ENCODE assay signal across 8 cellular contexts in the genomic region with DNA sequence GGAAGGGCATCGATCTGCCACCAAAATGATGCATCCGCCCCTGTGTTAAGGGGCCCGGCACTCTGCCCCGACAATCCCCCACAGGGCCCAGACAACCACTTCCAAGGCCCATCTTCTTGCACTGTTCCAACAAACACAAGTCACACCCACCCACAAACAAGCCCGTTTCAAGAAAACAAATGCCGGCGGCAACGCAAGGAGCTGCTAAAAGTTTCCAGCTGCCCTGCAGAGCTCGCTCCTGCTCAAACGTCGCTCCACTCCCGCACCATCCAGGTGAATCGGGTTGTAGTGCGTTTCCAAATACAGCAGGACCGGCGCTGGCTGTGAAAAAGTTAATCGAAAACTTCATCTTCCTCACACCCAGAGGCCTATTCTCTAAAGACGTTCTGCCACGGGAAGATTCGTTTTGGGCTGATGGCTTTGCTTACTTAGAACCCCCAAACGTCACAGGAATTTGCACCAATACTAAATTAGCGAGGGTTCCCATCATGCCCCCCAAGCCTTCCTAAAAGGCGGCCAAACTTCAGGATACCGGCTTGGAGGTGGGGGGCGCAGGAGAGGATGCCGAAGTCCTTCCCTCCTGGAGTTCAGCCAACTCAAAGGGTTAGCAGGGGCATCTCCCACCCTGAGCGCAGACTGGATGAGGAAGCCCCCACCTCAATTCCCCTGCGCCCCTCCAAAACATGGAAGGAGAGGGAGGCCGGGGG.
DNase-seq lines count a peak whose midpoint lies in the region; ATAC-seq and TF ChIP-seq lines count a peak whose summit lies in the region.

No MANE protein-coding gene starts in this region.

- DNase-seq in heart left ventricle (peak in 1 of 5 donors; percentile 18), cardiac septum (ENCODE audit: low spot score) (no peak), astrocyte of the hippocampus (ENCODE audit: low read depth, low spot score) (peak; percentile 21), kidney glomerular epithelial cell (lab: John Stamatoyannopoulos, UW) (peak; percentile 2), tibial artery (no peak), GM10248 (ENCODE audit: extremely low spot score) (no peak)

- H3K36me3 ChIP-seq in heart left ventricle = no peaks in the 10 kb centered on the region
- no peaks in the 10 kb centered on the region for H3K36me3 ChIP-seq in tibial artery

- peak overlapping the region; percentile 47 to 93 (median 84) for H3K4me3 ChIP-seq in heart left ventricle
- peak overlapping the region; percentile 66 to 81 for H3K4me3 ChIP-seq in tibial artery

- POLR2A ChIA-PET in GM10248 (lab: Yijun Ruan, JAX) = no interaction called here

- no peak for TF ChIP-seq CTCF in heart left ventricle (IDR thresholded peaks at IDR 0.05)
- no peak for TF ChIP-seq CTCF in tibial artery (IDR thresholded peaks at IDR 0.05)
- TF ChIP-seq CTCF in GM10248 (IDR thresholded peaks at IDR 0.05; ENCODE audit: control extremely low read depth, extremely low read depth, low read depth, missing control alignments) = no peak

- no peak for TF ChIP-seq POLR2A in heart left ventricle (IDR thresholded peaks at IDR 0.05)

- no peak for ATAC-seq in heart left ventricle
- no peak for ATAC-seq in HG03039 (IDR thresholded peaks at IDR 0.05; ENCODE audit: unreplicated experiment)
- no peak for ATAC-seq in GM18520 (IDR thresholded peaks at IDR 0.05; ENCODE audit: unreplicated experiment)

- 35 to 45% (median 38%) methylated on average over 26 to 29 of the region's 29 CpGs for WGBS in heart left ventricle, 4 donors

- H3K9me3 ChIP-seq in heart left ventricle (no peaks in the 10 kb centered on the region), tibial artery (no peaks in the 10 kb centered on the region)

- CTCF ChIA-PET in GM10248 (lab: Yijun Ruan, JAX) = no interaction called here

- H3K4me1 ChIP-seq in heart left ventricle = peaks cover 0 to 42% (median 13%) of the 10 kb centered on the region in 12 donors
- peaks cover 0 to 22% (median 16%) of the 10 kb centered on the region in 4 donors for H3K4me1 ChIP-seq in tibial artery

- peak overlapping the region in 8 of 12 donors; percentile 10 to 92 (median 47) for H3K27ac ChIP-seq in heart left ventricle
- peak overlapping the region in 1 of 2 donors; percentile 75 for H3K27ac ChIP-seq in tibial artery

- peaks cover 0 to 54% (median 0%) of the 10 kb centered on the region in 9 donors for H3K27me3 ChIP-seq in heart left ventricle
- no peaks in the 10 kb centered on the region for H3K27me3 ChIP-seq in tibial artery

- intact Hi-C loops in heart left ventricle (cut with DNase I) = loop anchor here in 1 of 10 donors (5.0 kb wide), 1 partner anchor 243 kb away; no protein-coding TSS in a partner anchor
- intact Hi-C loops in cardiac septum (cut with DNase I) = loop anchor here (5.0 to 10.0 kb wide), 3 partner anchors 38 to 117 kb away; a partner anchor contains a TSS
- intact Hi-C loops in tibial artery (cut with DNase I; ENCODE audit: low total_unique reads) = loop anchor here (10.0 kb wide), 1 partner anchor 410 kb away; no protein-coding TSS in a partner anchor

Comparison
In these comparisons a context has a peak if more than half of its experiments do, and no peak if none do; other contexts are left out.
1. DNase-seq: peak in astrocyte of the hippocampus (single experiment) and kidney glomerular epithelial cell (single experiment); none in cardiac septum (single experiment), tibial artery (0 of 2) and GM10248 (single experiment).